8 cellular contexts compared by ENCODE assay signal in the genomic region with DNA sequence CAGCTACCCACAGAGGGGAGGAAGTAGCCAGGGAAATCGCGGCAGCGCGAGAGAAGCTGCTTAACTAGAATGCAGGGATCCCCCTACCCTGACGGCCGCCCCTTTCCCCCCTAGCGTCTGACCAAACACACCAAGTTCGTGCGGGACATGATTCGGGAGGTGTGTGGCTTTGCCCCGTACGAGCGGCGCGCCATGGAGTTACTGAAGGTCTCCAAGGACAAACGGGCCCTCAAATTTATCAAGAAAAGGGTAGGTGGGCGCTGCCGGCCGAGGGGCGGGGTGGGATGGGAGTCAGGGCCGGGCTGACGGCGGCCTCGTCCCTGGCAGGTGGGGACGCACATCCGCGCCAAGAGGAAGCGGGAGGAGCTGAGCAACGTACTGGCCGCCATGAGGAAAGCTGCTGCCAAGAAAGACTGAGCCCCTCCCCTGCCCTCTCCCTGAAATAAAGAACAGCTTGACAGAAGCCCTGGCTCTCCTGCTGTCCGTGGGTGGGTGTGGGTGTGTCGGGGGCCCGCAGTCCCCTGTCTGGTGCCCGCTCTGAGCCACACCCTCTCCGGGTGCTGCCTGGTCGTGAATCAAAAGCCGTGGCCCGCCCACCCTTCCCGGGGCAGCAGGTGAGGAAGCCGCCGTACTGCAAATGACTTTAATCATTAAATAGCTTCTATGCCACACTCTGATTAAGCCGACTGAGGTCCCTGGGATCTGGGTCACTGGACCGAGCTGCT. TPM values are rescaled to one million over a fixed set of nuclear protein-coding genes. Genes with fewer than 3 reads are reported as not detected.
DNase-seq lines count a peak whose midpoint lies in the region; ATAC-seq, FAIRE-seq and TF ChIP-seq lines count a peak whose summit lies in the region.

No MANE protein-coding gene starts in this region.

- CTCF ChIA-PET in HepG2 (lab: Yijun Ruan, JAX; ENCODE audit: low intra/inter-chr PET ratio, low total read pairs), result no interaction called here

- H3K79me2 ChIP-seq in HepG2 (ENCODE audit: insufficient read depth, low read length), result peaks cover 33% of the 10 kb centered on the region

- peak overlapping the region; percentile 79 for H3K4me2 ChIP-seq in HepG2 (ENCODE audit: low read depth, low read length)

- no peaks in the 10 kb centered on the region for H3K27me3 ChIP-seq in HUES6 (ENCODE audit: control insufficient read depth, insufficient read depth, low read length)
- no peaks in the 10 kb centered on the region; a peak in 1 of 5 replicates for H3K27me3 ChIP-seq in HepG2 (ENCODE audit: control insufficient read depth in 1 of 2, insufficient read depth in 2 of 2, low read length in 2 of 2)

- POLR2A ChIA-PET in HepG2 (lab: Yijun Ruan, JAX), result interaction anchor here (0.9 to 3.7 kb wide), 7 partner anchors 12 to 280 kb away, joined by 3 to 95 read pairs (median 5); a partner anchor contains a TSS

- H3K9ac ChIP-seq in HUES6 (ENCODE audit: low read length) (peak overlapping the region; percentile 98), HepG2 (ENCODE audit: insufficient read depth, low read depth, low read length) (peak overlapping the region; percentile 94)

- no peak for TF ChIP-seq EP300 in HepG2 (IDR thresholded peaks at IDR 0.05; ENCODE audit: low read depth in 2 of 2, low read length in 2 of 2)
- TF ChIP-seq EP300 in HepG2 (CRISPR knock-in tag; IDR thresholded peaks at IDR 0.05; ENCODE audit: borderline replicate concordance), result no peak

- WGBS in HepG2 (ENCODE audit: low lambda C conversion rate), result 5% methylated on average over 12 of the region's 43 CpGs

- TF ChIP-seq POLR2A in HepG2 (IDR thresholded peaks at IDR 0.05; ENCODE audit: insufficient read depth in 1 of 2, low read depth in 2 of 2, low read length in 2 of 2), result no peak; a peak in 1 of 4 replicates

- no TSS peak for BruUV-seq in HepG2 (replicated peaks; lab: Mats Ljungman, UMichigan)

- ATAC-seq in HepG2, result no peak
- no peak for ATAC-seq in GM21423 (IDR thresholded peaks at IDR 0.05; ENCODE audit: unreplicated experiment)

- H2AFZ ChIP-seq in HepG2 (ENCODE audit: low read length), result no peak overlapping the region

- H4K20me1 ChIP-seq in HepG2 (ENCODE audit: insufficient read depth, low read length), result peaks cover 38% of the 10 kb centered on the region

- no peak for TF ChIP-seq CTCF in HepG2 (CRISPR knock-in tag; IDR thresholded peaks at IDR 0.05)

- DNase-seq in Ammon's horn (ENCODE audit: low spot score) (peak; percentile 52), T-helper 2 cell (peak in 4 of 5 experiments; percentile 15 to 52 (median 40)), caudate nucleus (lab: John Stamatoyannopoulos, UW) (peak in 22 of 61 donors; percentile 11 to 57 (median 36)), HepG2 (ENCODE audit: low spot score) (no peak), medulla oblongata (ENCODE audit: extremely low spot score) (no peak)
- peak; percentile 57 for DNase-seq in stimulated activated CD8-positive, alpha-beta memory T cell treated with anti-CD3 and anti-CD28 coated beads, Interleukin-12 subunit alpha, Interleukin-12 subunit beta, amount 100 ng/mL, for 4 hours (ENCODE audit: low read depth)

- H3K27ac ChIP-seq in HUES6 (ENCODE audit: low read depth, low read length) (peak overlapping the region; percentile 97; the same call in 1 of the 2 replicates), caudate nucleus (ENCODE audit: low read depth, low read length) (peak overlapping the region; percentile 58), HepG2 (ENCODE audit: extremely low read length, insufficient read depth, low read length) (peak overlapping the region; percentile 92)

- H3K36me3 ChIP-seq in HUES6 (ENCODE audit: control insufficient read depth, insufficient read depth, low read length), result peaks cover 61% of the 10 kb centered on the region
- peaks cover 22 to 51% of the 10 kb centered on the region in 2 experiments for H3K36me3 ChIP-seq in HepG2 (replicated peaks in 1 of 2; ENCODE audit: control insufficient read depth in 1 of 2, insufficient read depth in 2 of 2, low read length in 2 of 2)

- H3K9me3 ChIP-seq in HUES6 (ENCODE audit: control insufficient read depth, insufficient read depth, low read depth, low read length) (no peaks in the 10 kb centered on the region), HepG2 (ENCODE audit: low read length) (no peaks in the 10 kb centered on the region)

- H3K4me1 ChIP-seq in HUES6 (ENCODE audit: control insufficient read depth, insufficient read depth, low read length) (0 out of 2 replicates have a peak, but pooled peaks cover 3% of the 10 kb centered on the region), HepG2 (ENCODE audit: insufficient read depth, low read length) (peaks cover 26% of the 10 kb centered on the region)

- FAIRE-seq in HepG2 (lab: Jason Lieb, UNC), result no peak

- in situ Hi-C loops in HepG2 (cut with HindIII; ENCODE audit: extremely low pct_ligation_motif_present, low pct_unique_long_range_greater_than_20kb), result no loop called here

- intact Hi-C loops in HepG2 (cut with micrococcal nuclease; ENCODE audit: unreplicated experiment), result no loop called here

- TF ChIP-seq RAD21 in HepG2 (CRISPR knock-in tag; IDR thresholded peaks at IDR 0.05), result no peak

- H3K4me3 ChIP-seq in HUES6 (ENCODE audit: low read depth, low read length), result peak overlapping the region; percentile 93
- peak overlapping the region; percentile 88 to 94 (median 89) for H3K4me3 ChIP-seq in HepG2 (replicated peaks in 1 of 3; ENCODE audit: insufficient read depth in 1 of 3, low read depth in 2 of 3, low read length in 3 of 3)

RNA-seq across cellular contexts. Expression of a gene that starts 1.3 kb away (rescaled TPM):
- total RNA-seq in HepG2 (2016; rRNA removed; fragmentation: Illumina TruSeq; extraction: Trizol), result 706 and 763 TPM in 2 replicates
- 1,266 and 1,322 TPM in 2 replicates for total RNA-seq in HepG2 (2016; cell fraction: cytosol; rRNA removed; fragmentation: Illumina TruSeq; extraction: Trizol; ENCODE audit: low read depth)
- total RNA-seq in HepG2 (2016; cell fraction: insoluble cytoplasmic fraction; rRNA removed; fragmentation: Illumina TruSeq; extraction: Trizol), result 739 and 797 TPM in 2 replicates
- total RNA-seq in HepG2 (2016; cell fraction: membrane; rRNA removed; fragmentation: Illumina TruSeq; extraction: Trizol), result 1,622 and 1,758 TPM in 2 replicates
- 259 and 275 TPM in 2 replicates for total RNA-seq in HepG2 (2016; cell fraction: nucleus; rRNA removed; fragmentation: Illumina TruSeq; extraction: Trizol)
- polyA plus RNA-seq in HepG2 (2011; rRNA removed), result 740 and 962 TPM in 2 replicates
- 548 and 718 TPM in 2 replicates for polyA plus RNA-seq in HepG2 (2011; cell fraction: cytosol; rRNA removed)
- 184 and 190 TPM in 2 replicates for polyA plus RNA-seq in HepG2 (2011; cell fraction: nucleus; rRNA removed)
- 1,022 and 1,044 TPM in 2 replicates for polyA plus RNA-seq in HepG2 (2012)
- polyA plus RNA-seq in HepG2 (2016; cell fraction: cytosol; fragmentation: Illumina TruSeq; extraction: Trizol; ENCODE audit: low read depth), result 1,678 and 1,761 TPM in 2 replicates
- polyA plus RNA-seq in HepG2 (2016; cell fraction: insoluble cytoplasmic fraction; fragmentation: Illumina TruSeq; extraction: Trizol; ENCODE audit: low read depth), result 756 and 780 TPM in 2 replicates
- polyA plus RNA-seq in HepG2 (2016; cell fraction: membrane; fragmentation: Illumina TruSeq; extraction: Trizol; ENCODE audit: low read depth), result 1,750 and 1,946 TPM in 2 replicates
- 539 and 605 TPM in 2 replicates for polyA plus RNA-seq in HepG2 (2016; cell fraction: nucleus; fragmentation: Illumina TruSeq; extraction: Trizol; ENCODE audit: insufficient read depth, low read depth)
- polyA minus RNA-seq in HepG2 (2011; rRNA and poly(A)+ RNA removed; ENCODE audit: low replicate concordance), result 163 and 316 TPM in 2 replicates
- polyA minus RNA-seq in HepG2 (2011; cell fraction: cytosol; rRNA and poly(A)+ RNA removed), result 334 and 359 TPM in 2 replicates
- polyA minus RNA-seq in HepG2 (2011; cell fraction: nucleus; rRNA and poly(A)+ RNA removed), result 64.5 and 86.4 TPM in 2 replicates

RNA-seq across cellular contexts. Expression of a gene that starts 10.5 kb away (rescaled TPM):
- total RNA-seq in HepG2 (2016; rRNA removed; fragmentation: Illumina TruSeq; extraction: Trizol), result 2.8 TPM in 2 replicates
- 2.6 and 3.3 TPM in 2 replicates for total RNA-seq in HepG2 (2016; cell fraction: cytosol; rRNA removed; fragmentation: Illumina TruSeq; extraction: Trizol; ENCODE audit: low read depth)
- 1.6 and 2.1 TPM in 2 replicates for total RNA-seq in HepG2 (2016; cell fraction: insoluble cytoplasmic fraction; rRNA removed; fragmentation: Illumina TruSeq; extraction: Trizol)
- 3.9 and 5.5 TPM in 2 replicates for total RNA-seq in HepG2 (2016; cell fraction: membrane; rRNA removed; fragmentation: Illumina TruSeq; extraction: Trizol)
- 0.81 and 0.94 TPM in 2 replicates for total RNA-seq in HepG2 (2016; cell fraction: nucleus; rRNA removed; fragmentation: Illumina TruSeq; extraction: Trizol)
- polyA plus RNA-seq in HepG2 (2011; rRNA removed), result 3.9 and 4.6 TPM in 2 replicates
- polyA plus RNA-seq in HepG2 (2011; cell fraction: cytosol; rRNA removed), result 4.2 and 6.2 TPM in 2 replicates
- polyA plus RNA-seq in HepG2 (2011; cell fraction: nucleus; rRNA removed), result 6.3 and 7.3 TPM in 2 replicates
- 1.9 and 3.0 TPM in 2 replicates for polyA plus RNA-seq in HepG2 (2012)
- 3.6 and 4.2 TPM in 2 replicates for polyA plus RNA-seq in HepG2 (2016; cell fraction: cytosol; fragmentation: Illumina TruSeq; extraction: Trizol; ENCODE audit: low read depth)
- 2.5 and 3.3 TPM in 2 replicates for polyA plus RNA-seq in HepG2 (2016; cell fraction: insoluble cytoplasmic fraction; fragmentation: Illumina TruSeq; extraction: Trizol; ENCODE audit: low read depth)
- 3.3 and 3.5 TPM in 2 replicates for polyA plus RNA-seq in HepG2 (2016; cell fraction: membrane; fragmentation: Illumina TruSeq; extraction: Trizol; ENCODE audit: low read depth)
- polyA plus RNA-seq in HepG2 (2016; cell fraction: nucleus; fragmentation: Illumina TruSeq; extraction: Trizol; ENCODE audit: insufficient read depth, low read depth), result 3.3 and 3.4 TPM in 2 replicates
- polyA minus RNA-seq in HepG2 (2011; rRNA and poly(A)+ RNA removed; ENCODE audit: low replicate concordance), result 0.21 and 1.8 TPM in 2 replicates
- polyA minus RNA-seq in HepG2 (2011; cell fraction: cytosol; rRNA and poly(A)+ RNA removed), result 1.1 and 3.1 TPM in 2 replicates
- 0.52 and 1.1 TPM in 2 replicates for polyA minus RNA-seq in HepG2 (2011; cell fraction: nucleus; rRNA and poly(A)+ RNA removed)

RNA-seq across cellular contexts. Expression of a gene that starts 11.1 kb away (rescaled TPM):
- 35.4 and 37.9 TPM in 2 replicates for total RNA-seq in HepG2 (2016; rRNA removed; fragmentation: Illumina TruSeq; extraction: Trizol)
- 20.7 and 21.7 TPM in 2 replicates for total RNA-seq in HepG2 (2016; cell fraction: cytosol; rRNA removed; fragmentation: Illumina TruSeq; extraction: Trizol; ENCODE audit: low read depth)
- total RNA-seq in HepG2 (2016; cell fraction: insoluble cytoplasmic fraction; rRNA removed; fragmentation: Illumina TruSeq; extraction: Trizol), result 38.9 and 39.8 TPM in 2 replicates
- total RNA-seq in HepG2 (2016; cell fraction: membrane; rRNA removed; fragmentation: Illumina TruSeq; extraction: Trizol), result 22.9 and 26.0 TPM in 2 replicates
- 18.4 and 19.8 TPM in 2 replicates for total RNA-seq in HepG2 (2016; cell fraction: nucleus; rRNA removed; fragmentation: Illumina TruSeq; extraction: Trizol)
- polyA plus RNA-seq in HepG2 (2011; rRNA removed), result 28.8 and 40.0 TPM in 2 replicates
- polyA plus RNA-seq in HepG2 (2011; cell fraction: cytosol; rRNA removed), result 16.8 and 30.9 TPM in 2 replicates
- polyA plus RNA-seq in HepG2 (2011; cell fraction: nucleus; rRNA removed), result 13.2 and 15.1 TPM in 2 replicates
- polyA plus RNA-seq in HepG2 (2012), result 13.1 and 19.3 TPM in 2 replicates
- polyA plus RNA-seq in HepG2 (2016; cell fraction: cytosol; fragmentation: Illumina TruSeq; extraction: Trizol; ENCODE audit: low read depth), result 20.6 and 24.5 TPM in 2 replicates
- polyA plus RNA-seq in HepG2 (2016; cell fraction: insoluble cytoplasmic fraction; fragmentation: Illumina TruSeq; extraction: Trizol; ENCODE audit: low read depth), result 37.7 and 43.8 TPM in 2 replicates
- polyA plus RNA-seq in HepG2 (2016; cell fraction: membrane; fragmentation: Illumina TruSeq; extraction: Trizol; ENCODE audit: low read depth), result 19.5 and 22.0 TPM in 2 replicates
- 32.1 and 41.0 TPM in 2 replicates for polyA plus RNA-seq in HepG2 (2016; cell fraction: nucleus; fragmentation: Illumina TruSeq; extraction: Trizol; ENCODE audit: insufficient read depth, low read depth)
- polyA minus RNA-seq in HepG2 (2011; rRNA and poly(A)+ RNA removed; ENCODE audit: low replicate concordance), result 14.6 and 22.6 TPM in 2 replicates
- polyA minus RNA-seq in HepG2 (2011; cell fraction: cytosol; rRNA and poly(A)+ RNA removed), result 6.3 and 9.1 TPM in 2 replicates
- polyA minus RNA-seq in HepG2 (2011; cell fraction: nucleus; rRNA and poly(A)+ RNA removed), result 6.0 and 7.5 TPM in 2 replicates

RNA-seq across cellular contexts. Expression of a gene that starts 28.6 kb away (rescaled TPM):
- 50.4 and 76.8 TPM in 2 replicates for total RNA-seq in HepG2 (2016; rRNA removed; fragmentation: Illumina TruSeq; extraction: Trizol)
- total RNA-seq in HepG2 (2016; cell fraction: cytosol; rRNA removed; fragmentation: Illumina TruSeq; extraction: Trizol; ENCODE audit: low read depth), result 12.1 and 15.6 TPM in 2 replicates
- 41.9 and 83.8 TPM in 2 replicates for total RNA-seq in HepG2 (2016; cell fraction: insoluble cytoplasmic fraction; rRNA removed; fragmentation: Illumina TruSeq; extraction: Trizol)
- total RNA-seq in HepG2 (2016; cell fraction: membrane; rRNA removed; fragmentation: Illumina TruSeq; extraction: Trizol), result 26.9 and 27.9 TPM in 2 replicates
- 53.2 and 60.3 TPM in 2 replicates for total RNA-seq in HepG2 (2016; cell fraction: nucleus; rRNA removed; fragmentation: Illumina TruSeq; extraction: Trizol)
- polyA plus RNA-seq in HepG2 (2011; rRNA removed), result 59.5 and 69.0 TPM in 2 replicates
- polyA plus RNA-seq in HepG2 (2011; cell fraction: cytosol; rRNA removed), result 54.0 and 91.2 TPM in 2 replicates
- polyA plus RNA-seq in HepG2 (2011; cell fraction: nucleus; rRNA removed), result 270 and 346 TPM in 2 replicates
- 49.0 and 62.8 TPM in 2 replicates for polyA plus RNA-seq in HepG2 (2012)
- polyA plus RNA-seq in HepG2 (2016; cell fraction: cytosol; fragmentation: Illumina TruSeq; extraction: Trizol; ENCODE audit: low read depth), result 7.4 and 9.2 TPM in 2 replicates
- 49.9 and 60.1 TPM in 2 replicates for polyA plus RNA-seq in HepG2 (2016; cell fraction: insoluble cytoplasmic fraction; fragmentation: Illumina TruSeq; extraction: Trizol; ENCODE audit: low read depth)
- 15.7 and 17.9 TPM in 2 replicates for polyA plus RNA-seq in HepG2 (2016; cell fraction: membrane; fragmentation: Illumina TruSeq; extraction: Trizol; ENCODE audit: low read depth)
- polyA plus RNA-seq in HepG2 (2016; cell fraction: nucleus; fragmentation: Illumina TruSeq; extraction: Trizol; ENCODE audit: insufficient read depth, low read depth), result 120 and 130 TPM in 2 replicates
- 65.4 and 106 TPM in 2 replicates for polyA minus RNA-seq in HepG2 (2011; rRNA and poly(A)+ RNA removed; ENCODE audit: low replicate concordance)
- 42.1 and 48.3 TPM in 2 replicates for polyA minus RNA-seq in HepG2 (2011; cell fraction: cytosol; rRNA and poly(A)+ RNA removed)
- 44.8 and 51.0 TPM in 2 replicates for polyA minus RNA-seq in HepG2 (2011; cell fraction: nucleus; rRNA and poly(A)+ RNA removed)

RNA-seq across cellular contexts. Expression of a gene that starts 29.1 kb away (rescaled TPM):
- total RNA-seq in HepG2 (2016; rRNA removed; fragmentation: Illumina TruSeq; extraction: Trizol), result not detected in 2 replicates
- total RNA-seq in HepG2 (2016; cell fraction: cytosol; rRNA removed; fragmentation: Illumina TruSeq; extraction: Trizol; ENCODE audit: low read depth), result not detected in 2 replicates
- not detected in 2 replicates for total RNA-seq in HepG2 (2016; cell fraction: insoluble cytoplasmic fraction; rRNA removed; fragmentation: Illumina TruSeq; extraction: Trizol)
- total RNA-seq in HepG2 (2016; cell fraction: membrane; rRNA removed; fragmentation: Illumina TruSeq; extraction: Trizol), result 0.09 TPM in 1 of 2 replicates, not detected in the other
- total RNA-seq in HepG2 (2016; cell fraction: nucleus; rRNA removed; fragmentation: Illumina TruSeq; extraction: Trizol), result not detected in 2 replicates
- 0.04 TPM in 1 of 2 replicates, not detected in the other for polyA plus RNA-seq in HepG2 (2011; rRNA removed)
- polyA plus RNA-seq in HepG2 (2011; cell fraction: cytosol; rRNA removed), result 0.04 TPM in 1 of 2 replicates, not detected in the other
- 0.09 TPM in 1 of 2 replicates, not detected in the other for polyA plus RNA-seq in HepG2 (2011; cell fraction: nucleus; rRNA removed)
- not detected in 2 replicates for polyA plus RNA-seq in HepG2 (2012)
- polyA plus RNA-seq in HepG2 (2016; cell fraction: cytosol; fragmentation: Illumina TruSeq; extraction: Trizol; ENCODE audit: low read depth), result not detected in 2 replicates
- polyA plus RNA-seq in HepG2 (2016; cell fraction: insoluble cytoplasmic fraction; fragmentation: Illumina TruSeq; extraction: Trizol; ENCODE audit: low read depth), result not detected in 2 replicates
- not detected in 2 replicates for polyA plus RNA-seq in HepG2 (2016; cell fraction: membrane; fragmentation: Illumina TruSeq; extraction: Trizol; ENCODE audit: low read depth)
- polyA plus RNA-seq in HepG2 (2016; cell fraction: nucleus; fragmentation: Illumina TruSeq; extraction: Trizol; ENCODE audit: insufficient read depth, low read depth), result not detected in 2 replicates
- polyA minus RNA-seq in HepG2 (2011; rRNA and poly(A)+ RNA removed; ENCODE audit: low replicate concordance), result 0.09 TPM in 1 of 2 replicates, not detected in the other
- not detected in 2 replicates for polyA minus RNA-seq in HepG2 (2011; cell fraction: cytosol; rRNA and poly(A)+ RNA removed)
- not detected in 2 replicates for polyA minus RNA-seq in HepG2 (2011; cell fraction: nucleus; rRNA and poly(A)+ RNA removed)

Comparison
In these comparisons a context has a peak if more than half of its experiments do, and no peak if none do; other contexts are left out.
1. DNase-seq: peak in Ammon's horn (single experiment), T-helper 2 cell (4 of 5) and stimulated activated CD8-positive, alpha-beta memory T cell treated with anti-CD3 and anti-CD28 coated beads, Interleukin-12 subunit alpha, Interleukin-12 subunit beta, amount 100 ng/mL, for 4 hours (single experiment); none in HepG2 (single experiment) and medulla oblongata (single experiment).
2. Peak in every context shown above with its lines, with median percentiles within 50 percentile points of each other: H3K27ac ChIP-seq.